Comparison of ENCODE assay signal across 14 cellular contexts in the genomic region with DNA sequence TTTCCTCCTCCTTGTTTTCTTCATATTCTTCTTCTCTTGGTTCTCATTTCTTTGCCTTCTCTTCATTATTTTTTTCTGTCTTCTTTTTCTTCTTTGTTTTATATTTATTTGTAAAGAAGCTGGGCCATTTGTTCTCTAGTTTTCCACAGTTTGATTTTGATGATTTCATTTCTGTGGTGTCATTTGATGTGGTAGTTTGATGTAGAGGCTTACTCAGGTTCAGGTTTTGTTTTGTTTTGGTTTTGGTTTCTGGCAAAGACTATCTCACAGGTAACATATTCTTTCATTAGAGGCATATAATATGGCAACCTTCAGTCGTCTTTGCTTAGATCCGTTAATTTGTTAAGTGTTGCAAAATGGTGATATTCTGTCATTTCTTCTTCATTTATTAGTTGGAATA.
DNase-seq lines count a peak whose midpoint lies in the region; ATAC-seq and TF ChIP-seq lines count a peak whose summit lies in the region.
"Had no signal": no experiment of that assay in that cellular context is flagged by ENCODE, and none has a peak within 500 bp of the region (broad histone marks: within the 10 kb centered on the region; RNA-seq: fewer than 3 reads in every experiment).

No MANE protein-coding gene starts in this region.

- H3K27ac Mint-ChIP-seq in activated naive CD4-positive, alpha-beta T cell treated with anti-CD3 and anti-CD28 coated beads for 36 hours: peak overlapping the region; percentile 72
- peak overlapping the region; percentile 44 for H3K27ac Mint-ChIP-seq in activated CD4-positive, alpha-beta memory T cell treated with anti-CD3 and anti-CD28 coated beads for 36 hours
- peak overlapping the region; percentile 0 to 35 for H3K27ac Mint-ChIP-seq in effector memory CD8-positive, alpha-beta T cell
- H3K27ac Mint-ChIP-seq: neural progenitor cell had no signal

- H3K27me3 Mint-ChIP-seq in activated naive CD4-positive, alpha-beta T cell treated with anti-CD3 and anti-CD28 coated beads for 36 hours (ENCODE audit: low read depth): no peaks in the 10 kb centered on the region
- no peaks in the 10 kb centered on the region for H3K27me3 Mint-ChIP-seq in activated CD4-positive, alpha-beta memory T cell treated with anti-CD3 and anti-CD28 coated beads for 36 hours
- H3K27me3 Mint-ChIP-seq in effector memory CD8-positive, alpha-beta T cell: no peaks in the 10 kb centered on the region

- H3K4me1 Mint-ChIP-seq in activated naive CD4-positive, alpha-beta T cell treated with anti-CD3 and anti-CD28 coated beads for 36 hours (ENCODE audit: low read depth): peaks cover 46% of the 10 kb centered on the region
- peaks cover 57% of the 10 kb centered on the region for H3K4me1 Mint-ChIP-seq in activated CD4-positive, alpha-beta memory T cell treated with anti-CD3 and anti-CD28 coated beads for 36 hours (ENCODE audit: low read depth)
- H3K4me1 Mint-ChIP-seq in effector memory CD8-positive, alpha-beta T cell (ENCODE audit: low read depth in 2 of 2): peaks cover 18 to 35% of the 10 kb centered on the region in 2 donors
- H3K4me1 Mint-ChIP-seq: neural progenitor cell had no signal

- H3K36me3 ChIP-seq in uterus: no peaks in the 10 kb centered on the region
- H3K36me3 ChIP-seq in thyroid gland: no peaks in the 10 kb centered on the region
- H3K36me3 ChIP-seq: neural progenitor cell had no signal

- H3K4me3 ChIP-seq in uterus: no peak overlapping the region
- no peak overlapping the region for H3K4me3 ChIP-seq in thyroid gland (replicated peaks in 1 of 3)
- H3K4me3 ChIP-seq: coronary artery, neural progenitor cell had no signal

- CTCF ChIA-PET in activated naive CD4-positive, alpha-beta T cell treated with anti-CD3 and anti-CD28 coated beads for 36 hours (lab: Charles Lee): interaction anchor here (0.7 kb wide), 1 partner anchor 570 kb away, joined by 3 read pairs; no protein-coding TSS in a partner anchor
- CTCF ChIA-PET in activated CD4-positive, alpha-beta memory T cell treated with anti-CD3 and anti-CD28 coated beads for 36 hours (lab: Charles Lee): no interaction called here

- POLR2A ChIA-PET in activated CD4-positive, alpha-beta memory T cell treated with anti-CD3 and anti-CD28 coated beads for 36 hours (lab: Charles Lee): no interaction called here

- H3K4me1 ChIP-seq in uterus (peaks cover 0 to 3% of the 10 kb centered on the region in 2 donors), thyroid gland (peaks cover 13 to 16% of the 10 kb centered on the region in 2 donors)
- H3K4me1 ChIP-seq: neural progenitor cell had no signal

- TF ChIP-seq POLR2A in uterus (IDR thresholded peaks at IDR 0.05): no peak
- no peak for TF ChIP-seq POLR2A in thyroid gland (IDR thresholded peaks at IDR 0.05)

- peaks cover 24% of the 10 kb centered on the region for H3K9me3 Mint-ChIP-seq in activated naive CD4-positive, alpha-beta T cell treated with anti-CD3 and anti-CD28 coated beads for 36 hours
- peaks cover 31% of the 10 kb centered on the region for H3K9me3 Mint-ChIP-seq in activated CD4-positive, alpha-beta memory T cell treated with anti-CD3 and anti-CD28 coated beads for 36 hours
- H3K9me3 Mint-ChIP-seq in effector memory CD8-positive, alpha-beta T cell: peaks cover 5 to 9% of the 10 kb centered on the region in 2 donors

- H3K27me3 ChIP-seq in uterus (no peaks in the 10 kb centered on the region), thyroid gland (no peaks in the 10 kb centered on the region)
- H3K27me3 ChIP-seq: neural progenitor cell had no signal

- WGBS in thyroid gland, 2 donors: 93 to 97% methylated on average over 2 of the region's 2 CpGs

- peak; percentile 99 for ATAC-seq in effector memory CD8-positive, alpha-beta T cell (replicated peaks)
- ATAC-seq in HG03108 (IDR thresholded peaks at IDR 0.05; ENCODE audit: unreplicated experiment): no peak

- H3K36me3 Mint-ChIP-seq in activated naive CD4-positive, alpha-beta T cell treated with anti-CD3 and anti-CD28 coated beads for 36 hours (ENCODE audit: low read depth): peaks cover 28% of the 10 kb centered on the region
- H3K36me3 Mint-ChIP-seq in activated CD4-positive, alpha-beta memory T cell treated with anti-CD3 and anti-CD28 coated beads for 36 hours: peaks cover 33% of the 10 kb centered on the region
- no peaks in the 10 kb centered on the region for H3K36me3 Mint-ChIP-seq in effector memory CD8-positive, alpha-beta T cell (ENCODE audit: insufficient read depth)

- H3K4me3 Mint-ChIP-seq in activated naive CD4-positive, alpha-beta T cell treated with anti-CD3 and anti-CD28 coated beads for 36 hours: no peak overlapping the region
- peak overlapping the region; percentile 3 for H3K4me3 Mint-ChIP-seq in activated CD4-positive, alpha-beta memory T cell treated with anti-CD3 and anti-CD28 coated beads for 36 hours
- H3K4me3 Mint-ChIP-seq in effector memory CD8-positive, alpha-beta T cell: peak overlapping the region; percentile 10 to 25
- H3K4me3 Mint-ChIP-seq: neural progenitor cell had no signal

- intact Hi-C loops in activated naive CD4-positive, alpha-beta T cell treated with anti-CD3 and anti-CD28 coated beads for 36 hours (cut with micrococcal nuclease): loop anchor here (1.0 to 5.0 kb wide), 4 partner anchors 11 to 286 kb away; no protein-coding TSS in a partner anchor
- intact Hi-C loops in activated CD4-positive, alpha-beta memory T cell treated with anti-CD3 and anti-CD28 coated beads for 36 hours (cut with micrococcal nuclease): loop anchor here (1.0 to 10.0 kb wide), 3 partner anchors 10 to 306 kb away; no protein-coding TSS in a partner anchor
- intact Hi-C loops in uterus (cut with DNase I; ENCODE audit: low total_unique reads) (no loop called here), thyroid gland (cut with DNase I) (no loop called here)

- no peak for DNase-seq in activated naive CD4-positive, alpha-beta T cell treated with anti-CD3 and anti-CD28 coated beads for 36 hours
- DNase-seq in activated naive CD4-positive, alpha-beta T cell (lab: John Stamatoyannopoulos, UW): no peak
- no peak for DNase-seq in activated CD4-positive, alpha-beta memory T cell treated with anti-CD3 and anti-CD28 coated beads for 36 hours
- no peak for DNase-seq in effector memory CD8-positive, alpha-beta T cell
- DNase-seq in uterus (no peak), thyroid gland (no peak), DMS 273 (lab: John Stamatoyannopoulos, UW; ENCODE audit: unreplicated experiment) (no peak)
- DNase-seq: activated CD8-positive, alpha-beta memory T cell treated with anti-CD3 and anti-CD28 coated beads, Interleukin-2, amount 50 U/mL, for 48 hours; erythroblast; NCI-H1092 treated with DMSO at 0.1 percent for 48 hours had no signal

- TF ChIP-seq CTCF in uterus (IDR thresholded peaks at IDR 0.05): no peak
- no peak for TF ChIP-seq CTCF in thyroid gland (IDR thresholded peaks at IDR 0.05)

- H3K27ac ChIP-seq in uterus (peak overlapping the region; percentile 55 to 61), thyroid gland (no peak overlapping the region)
- H3K27ac ChIP-seq: coronary artery, neural progenitor cell, RWPE1 had no signal

- H3K9me3 ChIP-seq in uterus (no peaks in the 10 kb centered on the region), thyroid gland (no peaks in the 10 kb centered on the region)

Comparison
In these comparisons a context has a peak if more than half of its experiments do, and no peak if none do; other contexts are left out.
1. H3K27ac Mint-ChIP-seq: peak in every context shown above with its lines; median percentile 72 in activated naive CD4-positive, alpha-beta T cell treated with anti-CD3 and anti-CD28 coated beads for 36 hours; 44 in activated CD4-positive, alpha-beta memory T cell treated with anti-CD3 and anti-CD28 coated beads for 36 hours; 18 in effector memory CD8-positive, alpha-beta T cell.
2. H3K27ac ChIP-seq: peak in uterus (2 of 2); none in thyroid gland (0 of 3).
3. intact Hi-C loops: an anchor here in activated naive CD4-positive, alpha-beta T cell treated with anti-CD3 and anti-CD28 coated beads for 36 hours (1.0 to 5.0 kb wide) and activated CD4-positive, alpha-beta memory T cell treated with anti-CD3 and anti-CD28 coated beads for 36 hours (1.0 to 10.0 kb wide); none called in uterus and thyroid gland.